ENCODE assay signal across 11 cellular contexts in genomic region chr11:111870113-111870512, GRCh38. TPM values are rescaled to one million over a fixed set of nuclear protein-coding genes. Genes with fewer than 3 reads are reported as not detected.
DNase-seq lines count a peak whose midpoint lies in the region; ATAC-seq and TF ChIP-seq lines count a peak whose summit lies in the region.
"Had no signal": no experiment of that assay in that cellular context is flagged by ENCODE, and none has a peak within 500 bp of the region (broad histone marks: within the 10 kb centered on the region; RNA-seq: fewer than 3 reads in every experiment).

No MANE protein-coding gene starts in this region.

- H3K79me2 ChIP-seq in SK-N-SH (ENCODE audit: insufficient read depth) = peaks cover 18% of the 10 kb centered on the region
- H3K79me2 ChIP-seq in osteoblast (ENCODE audit: insufficient read depth, low read length) = peaks cover 9% of the 10 kb centered on the region

- H4K20me1 ChIP-seq in SK-N-SH (ENCODE audit: insufficient read depth) (no peaks in the 10 kb centered on the region), osteoblast (ENCODE audit: insufficient read depth, low read length) (no peaks in the 10 kb centered on the region)

- peaks cover 3% of the 10 kb centered on the region for H3F3A ChIP-seq in SK-N-SH (replicated peaks; ENCODE audit: insufficient read depth)

- H2AFZ ChIP-seq in SK-N-SH (ENCODE audit: low read depth) (no peak overlapping the region), osteoblast (ENCODE audit: low read length) (no peak overlapping the region)

- no peak for DNase-seq in SK-N-SH
- no peak for DNase-seq in NB4 (ENCODE audit: low read depth)
- no peak for DNase-seq in osteoblast (ENCODE audit: insufficient read length, low spot score, missing footprints)
- DNase-seq: retina, SHP77 treated with DMSO at 0.1 percent for 48 hours had no signal

- H3K4me2 ChIP-seq in SK-N-SH (peak overlapping the region; percentile 85; the same call in 1 of the 2 replicates), osteoblast (ENCODE audit: insufficient read depth, low read length) (peak overlapping the region; percentile 88)

- H3K36me3 ChIP-seq in SK-N-SH (replicated peaks in 1 of 2; ENCODE audit: control insufficient read depth in 1 of 2, insufficient read depth in 2 of 2, low read length in 1 of 2) = peaks cover 28 to 29% of the 10 kb centered on the region in 2 experiments
- peaks cover 0 to 24% of the 10 kb centered on the region in 2 donors for H3K36me3 ChIP-seq in duodenal mucosa (ENCODE audit: control insufficient read depth in 1 of 2, insufficient read depth in 2 of 2, low read length in 2 of 2)
- H3K36me3 ChIP-seq in osteoblast (ENCODE audit: insufficient read depth, low read length) = peaks cover 25% of the 10 kb centered on the region

- no peak for TF ChIP-seq CTCF in SK-N-SH (IDR thresholded peaks at IDR 0.05)
- no peak for TF ChIP-seq CTCF in NB4 (IDR thresholded peaks at IDR 0.05; ENCODE audit: low read depth, low read length)
- TF ChIP-seq CTCF in osteoblast (IDR thresholded peaks at IDR 0.05; ENCODE audit: extremely low read depth, low read depth, low read length) = no peak

- no peak for TF ChIP-seq EP300 in SK-N-SH (IDR thresholded peaks at IDR 0.05; ENCODE audit: borderline replicate concordance in 1 of 2, low read depth in 1 of 2, low read length in 1 of 2)

- WGBS in SK-N-SH (ENCODE audit: low lambda C conversion rate) = 75% methylated on average over 1 of the region's 1 CpG

- POLR2A ChIA-PET in SK-N-SH (lab: Yijun Ruan, JAX) = interaction anchor here (1.2 to 1.7 kb wide), 3 partner anchors 10 to 57 kb away, joined by 3 to 9 read pairs (median 6); no protein-coding TSS in a partner anchor

- no peak for TF ChIP-seq RAD21 in SK-N-SH (IDR thresholded peaks at IDR 0.05; ENCODE audit: low read length)

- H3K9me3 ChIP-seq in SK-N-SH = no peaks in the 10 kb centered on the region
- no peaks in the 10 kb centered on the region for H3K9me3 ChIP-seq in duodenal mucosa (ENCODE audit: control insufficient read depth in 1 of 2, low read length in 2 of 2)
- no peaks in the 10 kb centered on the region for H3K9me3 ChIP-seq in osteoblast (ENCODE audit: low read depth, low read length)

- no peaks in the 10 kb centered on the region for H3K9me2 ChIP-seq in SK-N-SH

- H3K4me1 ChIP-seq in SK-N-SH (ENCODE audit: control insufficient read depth in 1 of 2, insufficient read depth in 2 of 2, low read depth in 1 of 2, low read length in 1 of 2) (peaks cover 0 to 6% of the 10 kb centered on the region in 2 experiments; a peak in 3 of 4 replicates), duodenal mucosa (ENCODE audit: control insufficient read depth in 1 of 2, insufficient read depth in 2 of 2, low read length in 2 of 2) (peaks cover 11 to 16% of the 10 kb centered on the region in 2 donors), osteoblast (ENCODE audit: insufficient read depth, low read length) (peaks cover 11% of the 10 kb centered on the region)

- no peak for ATAC-seq in SK-N-SH treated with all-trans-retinoic acid at 6 μM for 48 hours
- ATAC-seq in GM21515 (IDR thresholded peaks at IDR 0.05; ENCODE audit: unreplicated experiment) = no peak
- no peak for ATAC-seq in GM19455 (IDR thresholded peaks at IDR 0.05; ENCODE audit: unreplicated experiment)
- no peak for ATAC-seq in GM19397 (IDR thresholded peaks at IDR 0.05; ENCODE audit: unreplicated experiment)

- CTCF ChIA-PET in SK-N-SH (lab: Yijun Ruan, JAX) = interaction anchor here (0.7 to 1.5 kb wide), 6 partner anchors 12 to 265 kb away, joined by 3 to 6 read pairs (median 3); no protein-coding TSS in a partner anchor

- H3K27me3 ChIP-seq in SK-N-SH (ENCODE audit: insufficient read depth) = no peaks in the 10 kb centered on the region
- H3K27me3 ChIP-seq in duodenal mucosa (ENCODE audit: control insufficient read depth in 1 of 2, insufficient read depth in 2 of 2, low read length in 2 of 2) = no peaks in the 10 kb centered on the region
- no peaks in the 10 kb centered on the region for H3K27me3 ChIP-seq in osteoblast (ENCODE audit: insufficient read depth, low read length)

- no peak for TF ChIP-seq POLR2A in NB4 (IDR thresholded peaks at IDR 0.05; ENCODE audit: extremely low read depth, insufficient read length)

- H3K4me3 ChIP-seq in SK-N-SH (ENCODE audit: low read depth in 2 of 2, low read length in 1 of 2) (peak overlapping the region in 1 of 2 experiments; percentile 81; a peak in 1 of 4 replicates), NB4 (ENCODE audit: low read depth, low read length) (peak overlapping the region; percentile 78), duodenal mucosa (ENCODE audit: low read depth in 1 of 2, low read length in 2 of 2) (peak overlapping the region; percentile 13 to 96), osteoblast (ENCODE audit: insufficient read depth, low read length) (no peak overlapping the region)

- H3K27ac ChIP-seq in SK-N-SH (ENCODE audit: low read depth in 2 of 2, low read length in 1 of 2) (0 out of 4 replicates have a peak overlapping the region, but pooled peaks of 1 of the 2 experiments have one; percentile 81), duodenal mucosa (ENCODE audit: low read depth, low read length) (no peak overlapping the region), osteoblast (ENCODE audit: low read depth, low read length) (no peak overlapping the region)

- no peak overlapping the region for H3K9ac ChIP-seq in SK-N-SH
- H3K9ac ChIP-seq in duodenal mucosa (ENCODE audit: low read depth in 1 of 2, low read length in 2 of 2) = no peak overlapping the region

TF ChIP-seq in SK-N-SH, 30 proteins besides CTCF, POLR2A, EP300 and RAD21:
- TF ChIP-seq MEF2A (IDR thresholded peaks at IDR 0.05; ENCODE audit: borderline replicate concordance, low read depth) = no peak
- TF ChIP-seq NRF1 (IDR thresholded peaks at IDR 0.05; ENCODE audit: low read depth, low read length) = no peak
- no peak for TF ChIP-seq RFX5 (IDR thresholded peaks at IDR 0.05; ENCODE audit: low read length)
- no peak for TF ChIP-seq FOXJ3 (CRISPR knock-in tag; IDR thresholded peaks at IDR 0.05)
- no peak for TF ChIP-seq NFIC (IDR thresholded peaks at IDR 0.05; ENCODE audit: borderline replicate concordance)

TF ChIP-seq in SK-N-SH treated with all-trans-retinoic acid at 6 μM for 48 hours, 23 proteins besides CTCF, POLR2A, EP300 and RAD21 (continues in another document):
- TF ChIP-seq TCF4 (CRISPR knock-in tag; IDR thresholded peaks at IDR 0.05; ENCODE audit: borderline replicate concordance) (no peak), ZFP3 (CRISPR knock-in tag; IDR thresholded peaks at IDR 0.05) (no peak), SNAI2 (CRISPR knock-in tag; IDR thresholded peaks at IDR 0.05) (no peak), ZNF8 (CRISPR knock-in tag; IDR thresholded peaks at IDR 0.05) (no peak), CREB5 (CRISPR knock-in tag; IDR thresholded peaks at IDR 0.05; ENCODE audit: low read depth) (no peak), POU6F1 (CRISPR knock-in tag; IDR thresholded peaks at IDR 0.05; ENCODE audit: borderline replicate concordance, low read depth) (no peak), ISL1 (CRISPR knock-in tag; IDR thresholded peaks at IDR 0.05) (no peak), ZFP30 (CRISPR knock-in tag; IDR thresholded peaks at IDR 0.05) (no peak), ZNF565 (CRISPR knock-in tag; conservative IDR thresholded peaks at IDR 0.05; ENCODE audit: low read depth) (no peak), ZNF70 (CRISPR knock-in tag; IDR thresholded peaks at IDR 0.05) (no peak), ARNTL (CRISPR knock-in tag; IDR thresholded peaks at IDR 0.05; ENCODE audit: borderline replicate concordance, low read depth) (no peak), BACH2 (CRISPR knock-in tag; IDR thresholded peaks at IDR 0.05; ENCODE audit: borderline replicate concordance) (no peak)

RNA-seq across cellular contexts. Expression of gene ALG9, which starts 1.3 kb away (rescaled TPM):
- polyA plus RNA-seq in SK-N-SH (2012; rRNA removed) = 17.9 and 23.4 TPM in 2 replicates
- 15.5 and 15.8 TPM in 2 replicates for polyA plus RNA-seq in SK-N-SH (2012; cell fraction: cytosol; rRNA removed)
- 30.7 and 49.3 TPM in 2 replicates for polyA plus RNA-seq in SK-N-SH (2012; cell fraction: nucleus; rRNA removed)
- 35.8 and 36.8 TPM in 2 replicates for total RNA-seq in osteoblast

RNA-seq across cellular contexts. Expression of gene FDXACB1, which starts 8.9 kb away (rescaled TPM):
- polyA plus RNA-seq in SK-N-SH (2012; rRNA removed) = 2.8 and 3.2 TPM in 2 replicates
- polyA plus RNA-seq in SK-N-SH (2012; cell fraction: cytosol; rRNA removed) = 2.7 and 3.0 TPM in 2 replicates
- polyA plus RNA-seq in SK-N-SH (2012; cell fraction: nucleus; rRNA removed) = 3.4 and 5.7 TPM in 2 replicates
- 1.4 and 1.5 TPM in 2 replicates for total RNA-seq in osteoblast

RNA-seq across cellular contexts. Expression of gene CFAP68, which starts 9.2 kb away (rescaled TPM):
- polyA plus RNA-seq in SK-N-SH (2012; rRNA removed) = 36.7 and 61.2 TPM in 2 replicates
- 46.8 and 79.7 TPM in 2 replicates for polyA plus RNA-seq in SK-N-SH (2012; cell fraction: cytosol; rRNA removed)
- polyA plus RNA-seq in SK-N-SH (2012; cell fraction: nucleus; rRNA removed) = 18.1 and 22.1 TPM in 2 replicates
- total RNA-seq in osteoblast = 8.3 and 10.9 TPM in 2 replicates

RNA-seq across cellular contexts. Expression of gene CRYAB, which starts 41.5 kb away (rescaled TPM):
- polyA plus RNA-seq in SK-N-SH (2012; rRNA removed) = 0.92 and 1.5 TPM in 2 replicates
- 0.67 and 1.2 TPM in 2 replicates for polyA plus RNA-seq in SK-N-SH (2012; cell fraction: cytosol; rRNA removed)
- polyA plus RNA-seq in SK-N-SH (2012; cell fraction: nucleus; rRNA removed) = 0.29 and 1.8 TPM in 2 replicates
- total RNA-seq in osteoblast = 54.3 and 55.4 TPM in 2 replicates
- total RNA-seq: A172 had no signal

RNA-seq across cellular contexts. Expression of gene HSPB2, which starts 42.4 kb away (rescaled TPM):
- not detected in 2 replicates for polyA plus RNA-seq in SK-N-SH (2012; rRNA removed)
- 0.03 TPM in 1 of 2 replicates, not detected in the other for polyA plus RNA-seq in SK-N-SH (2012; cell fraction: cytosol; rRNA removed)
- polyA plus RNA-seq in SK-N-SH (2012; cell fraction: nucleus; rRNA removed) = 0.13 TPM in 1 of 2 replicates, not detected in the other
- total RNA-seq in osteoblast = 2.1 and 2.2 TPM in 2 replicates
- total RNA-seq: A172 had no signal
